ENCODE assay signal across 8 cellular contexts in the genomic region with DNA sequence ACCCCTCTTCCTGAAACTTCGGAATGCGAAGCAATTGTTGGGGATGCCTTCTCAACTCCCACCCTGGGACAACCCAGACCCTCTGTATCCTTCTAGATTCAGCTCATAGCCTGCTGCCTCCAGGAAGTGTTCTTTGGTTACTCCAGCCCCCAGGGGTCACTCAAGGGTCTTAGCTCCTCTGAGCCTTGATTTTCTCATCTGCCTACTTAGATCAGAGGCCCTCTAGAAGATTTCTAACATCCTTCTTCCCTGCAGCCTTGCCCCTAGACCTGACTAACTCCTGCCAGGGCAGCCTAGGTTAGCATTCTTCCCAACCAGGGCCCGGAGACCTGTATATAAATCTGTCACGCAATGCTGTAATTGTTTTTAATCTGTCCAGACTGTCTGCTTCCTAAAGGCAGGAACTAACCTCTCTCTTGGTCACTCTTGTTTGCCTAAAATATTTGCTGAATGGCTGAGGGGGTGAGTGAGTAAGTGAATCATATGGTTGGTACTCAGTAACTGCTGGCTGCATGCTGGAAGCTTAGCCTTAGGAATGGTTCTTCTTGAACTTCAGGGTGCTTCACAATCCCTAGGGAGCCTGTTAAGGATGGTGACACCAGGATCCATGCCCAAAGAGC. TPM values are rescaled to one million over a fixed set of nuclear protein-coding genes. Genes with fewer than 3 reads are reported as not detected.
DNase-seq lines count a peak whose midpoint lies in the region; ATAC-seq, FAIRE-seq and TF ChIP-seq lines count a peak whose summit lies in the region.

No MANE protein-coding gene starts in this region.

- peak overlapping the region; percentile 28; the same call in 1 of the 2 replicates for H3K4me2 ChIP-seq in GM12878 (ENCODE audit: control insufficient read depth, insufficient read depth)

- in situ Hi-C loops in GM12878 (cut with MboI) = no loop called here

- no peaks in the 10 kb centered on the region for H3K27me3 Mint-ChIP-seq in memory B cell

- no peak for TF ChIP-seq RAD21 in GM12878 (IDR thresholded peaks at IDR 0.05; ENCODE audit: insufficient read depth, low read depth, low read length)

- H3K4me1 ChIP-seq in GM12878 (ENCODE audit: control insufficient read depth, insufficient read depth, low read length) (peaks cover 45% of the 10 kb centered on the region), uterus (no peaks in the 10 kb centered on the region)

- H3K27ac Mint-ChIP-seq in memory B cell = peak overlapping the region; percentile 76

- intact Hi-C loops in GM12878 (cut with micrococcal nuclease; ENCODE audit: unreplicated experiment) = no loop called here
- intact Hi-C loops in uterus (cut with DNase I; ENCODE audit: low total_unique reads) = no loop called here

- ATAC-seq in GM12878 = no peak
- ATAC-seq in memory B cell (ENCODE audit: low read depth) = no peak
- ATAC-seq in GM21447 (IDR thresholded peaks at IDR 0.05; ENCODE audit: unreplicated experiment) = no peak
- no peak for ATAC-seq in GM19023 (IDR thresholded peaks at IDR 0.05; ENCODE audit: unreplicated experiment)

- no peaks in the 10 kb centered on the region for H3K9me3 Mint-ChIP-seq in memory B cell

- SMC1A ChIA-PET in GM12878 (lab: Charles Lee; ENCODE audit: uncharacterized antibody, unreplicated experiment) = interaction anchor here (1.0 to 3.8 kb wide), 11 partner anchors 8 to 206 kb away, joined by 3 to 50 read pairs (median 10); a partner anchor contains a TSS

- peaks cover 55% of the 10 kb centered on the region for H3K79me2 ChIP-seq in GM12878 (ENCODE audit: control insufficient read depth, insufficient read depth, low read length)

- FAIRE-seq in D721Med (lab: Jason Lieb, UNC) (no peak), GM12878 (lab: Jason Lieb, UNC) (no peak)

- H3K9ac ChIP-seq in GM12878 (ENCODE audit: control insufficient read depth, insufficient read depth, low read length) = peak overlapping the region; percentile 28; the same call in 1 of the 2 replicates

- H3K27me3 ChIP-seq in GM12878 (replicated peaks in 1 of 2; ENCODE audit: control insufficient read depth in 2 of 2, insufficient read depth in 2 of 2, low read length in 1 of 2) = no peaks in the 10 kb centered on the region
- H3K27me3 ChIP-seq in uterus = no peaks in the 10 kb centered on the region

- CTCF ChIA-PET in GM12878 (lab: Yijun Ruan, JAX) = interaction anchor here (1.2 to 4.8 kb wide), 13 partner anchors 8 to 205 kb away, joined by 3 to 50 read pairs (median 6); a partner anchor contains a TSS

- peaks cover 0 to 7% of the 10 kb centered on the region in 2 experiments; a peak in 1 of 4 replicates for H3K36me3 ChIP-seq in GM12878 (ENCODE audit: control insufficient read depth in 2 of 2, insufficient read depth in 2 of 2, low read length in 1 of 2)
- no peaks in the 10 kb centered on the region for H3K36me3 ChIP-seq in uterus

- H3K36me3 Mint-ChIP-seq in memory B cell = peaks cover 21% of the 10 kb centered on the region

- H4K20me1 ChIP-seq in GM12878 (ENCODE audit: control insufficient read depth, insufficient read depth) = no peaks in the 10 kb centered on the region

- H3K9me3 ChIP-seq in GM12878 (replicated peaks; ENCODE audit: control insufficient read depth, insufficient read depth, low read length) (no peaks in the 10 kb centered on the region), uterus (no peaks in the 10 kb centered on the region)

- TF ChIP-seq POLR2A in GM12878 (IDR thresholded peaks at IDR 0.05; ENCODE audit: low read depth, low read length) (no peak), uterus (IDR thresholded peaks at IDR 0.05) (no peak)

- no peak for DNase-seq in D721Med (ENCODE audit: insufficient read length, low spot score)
- peak; percentile 60 for DNase-seq in NCI-H2029 treated with DMSO at 0.1 percent for 48 hours (lab: John Stamatoyannopoulos, UW)
- no peak for DNase-seq in GM12878 (ENCODE audit: low read depth, low spot score)
- DNase-seq in memory B cell (ENCODE audit: low spot score in 2 of 2) = no peak
- no peak for DNase-seq in uterus
- no peak for DNase-seq in stimulated activated CD4-positive, alpha-beta T cell treated with anti-CD3 and anti-CD28 coated beads, Interleukin-4, amount 100 ng/mL, for 24 hours

- POLR2A ChIA-PET in GM12878 (lab: Charles Lee) = interaction anchor here (1.3 to 5.6 kb wide), 3 partner anchors 7 to 17 kb away, joined by 3 to 51 read pairs (median 5); a partner anchor contains a TSS

- 99% methylated on average over 4 of the region's 4 CpGs for WGBS in GM12878 (ENCODE audit: insufficient coverage, insufficient replicate concordance, low lambda C conversion rate, missing lambda C conversion rate)

- peak; percentile 1 for TF ChIP-seq CTCF in D721Med (IDR thresholded peaks at IDR 0.05; ENCODE audit: insufficient read depth, missing control alignments)
- no peak for TF ChIP-seq CTCF in GM12878 (IDR thresholded peaks at IDR 0.05 in 2 of 3, conservative IDR thresholded peaks at IDR 0.05 in 1 of 3; ENCODE audit: control insufficient read depth in 2 of 3, extremely low read depth in 1 of 3, insufficient read depth in 1 of 3, low read depth in 3 of 3, low read length in 3 of 3)
- TF ChIP-seq CTCF in uterus (IDR thresholded peaks at IDR 0.05) = no peak

- H2AFZ ChIP-seq in GM12878 (ENCODE audit: control insufficient read depth, low read depth, low read length) = no peak overlapping the region

- H3K27ac ChIP-seq in GM12878 (ENCODE audit: control insufficient read depth, insufficient read depth) = 0 out of 2 replicates have a peak overlapping the region, but pooled peaks have one; percentile 16
- H3K27ac ChIP-seq in uterus = no peak overlapping the region

- RAD21 ChIA-PET in GM12878 (lab: Charles Lee; ENCODE audit: unreplicated experiment) = interaction anchor here (1.4 to 3.9 kb wide), 5 partner anchors 9 to 206 kb away, joined by 4 to 28 read pairs (median 11); no protein-coding TSS in a partner anchor

- H3K4me1 Mint-ChIP-seq in memory B cell = peaks cover 59% of the 10 kb centered on the region

- peak overlapping the region; percentile 6; the same call in 1 of the 2 replicates for H3K4me3 ChIP-seq in GM12878
- no peak overlapping the region for H3K4me3 ChIP-seq in uterus

- TF ChIP-seq EP300 in GM12878 (IDR thresholded peaks at IDR 0.05; ENCODE audit: borderline replicate concordance in 1 of 2, control insufficient read depth in 1 of 2, low read depth in 2 of 2, low read length in 2 of 2) = no peak

- no peak overlapping the region for H3K4me3 Mint-ChIP-seq in memory B cell

- BruUV-seq in GM12878 (replicated peaks; lab: Mats Ljungman, UMichigan) = no TSS peak

TF ChIP-seq in GM12878, 131 proteins besides CTCF, POLR2A, EP300 and RAD21 (continues in another document):
- TF ChIP-seq, protein P1, sequence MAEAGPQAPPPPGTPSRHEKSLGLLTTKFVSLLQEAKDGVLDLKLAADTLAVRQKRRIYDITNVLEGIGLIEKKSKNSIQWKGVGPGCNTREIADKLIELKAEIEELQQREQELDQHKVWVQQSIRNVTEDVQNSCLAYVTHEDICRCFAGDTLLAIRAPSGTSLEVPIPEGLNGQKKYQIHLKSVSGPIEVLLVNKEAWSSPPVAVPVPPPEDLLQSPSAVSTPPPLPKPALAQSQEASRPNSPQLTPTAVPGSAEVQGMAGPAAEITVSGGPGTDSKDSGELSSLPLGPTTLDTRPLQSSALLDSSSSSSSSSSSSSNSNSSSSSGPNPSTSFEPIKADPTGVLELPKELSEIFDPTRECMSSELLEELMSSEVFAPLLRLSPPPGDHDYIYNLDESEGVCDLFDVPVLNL (IDR thresholded peaks at IDR 0.05; ENCODE audit: low read depth, low read length) = no peak
- TF ChIP-seq PML (IDR thresholded peaks at IDR 0.05; ENCODE audit: low read length) (no peak), SMC3 (IDR thresholded peaks at IDR 0.05; ENCODE audit: borderline replicate concordance, low read length) (no peak), LARP7 (IDR thresholded peaks at IDR 0.05) (no peak), SIN3A (IDR thresholded peaks at IDR 0.05; ENCODE audit: low read depth, low read length) (no peak)
- TF ChIP-seq, protein P2, sequence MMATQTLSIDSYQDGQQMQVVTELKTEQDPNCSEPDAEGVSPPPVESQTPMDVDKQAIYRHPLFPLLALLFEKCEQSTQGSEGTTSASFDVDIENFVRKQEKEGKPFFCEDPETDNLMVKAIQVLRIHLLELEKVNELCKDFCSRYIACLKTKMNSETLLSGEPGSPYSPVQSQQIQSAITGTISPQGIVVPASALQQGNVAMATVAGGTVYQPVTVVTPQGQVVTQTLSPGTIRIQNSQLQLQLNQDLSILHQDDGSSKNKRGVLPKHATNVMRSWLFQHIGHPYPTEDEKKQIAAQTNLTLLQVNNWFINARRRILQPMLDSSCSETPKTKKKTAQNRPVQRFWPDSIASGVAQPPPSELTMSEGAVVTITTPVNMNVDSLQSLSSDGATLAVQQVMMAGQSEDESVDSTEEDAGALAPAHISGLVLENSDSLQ (IDR thresholded peaks at IDR 0.05) = no peak

RNA-seq across cellular contexts. Expression of a gene that starts 8.2 kb away (rescaled TPM):
- 33.0 and 34.5 TPM in 2 replicates for total RNA-seq in GM12878 (2013; cell fraction: nucleolus; rRNA removed)
- total RNA-seq in GM12878 (2014; rRNA removed) (18.1 and 18.6 TPM in 2 replicates), GM12878 (2014; rRNA removed; fragmentation: Illumina TruSeq; extraction: Trizol) (15.3 and 15.5 TPM in 2 replicates), GM12878 (2021) (26.0 and 27.9 TPM in 2 replicates), uterus (10 to 100 TPM in 2 of 4 donors, 1 to 10 TPM in 2; 5.6 to 22.9 (median 14.4) TPM)
- polyA plus RNA-seq in GM12878 (2011; ENCODE audit: low read depth) = 14.5 TPM
- polyA plus RNA-seq in GM12878 (2011; rRNA removed) (21.2 and 27.6 TPM in 2 replicates), GM12878 (2014; fragmentation: Illumina TruSeq; extraction: Trizol) (24.9 and 35.4 TPM in 2 replicates), GM12878 (2014; fragmentation: Nextera tagmentation; extraction: Ambion mirVana) (1 to 10 TPM; 4.5 to 4.8 TPM), GM12878 (2014; rRNA removed) (14.9 and 15.7 TPM in 2 replicates), GM12878 (2016; fragmentation: Nextera tagmentation; extraction: Ambion mirVana) (10 to 100 TPM in 1 of 2 experiments, 1 to 10 TPM in 1; 3.9 to 11.5 TPM)
- polyA plus RNA-seq in GM12878 (2011; cell fraction: cytosol; rRNA removed) = 13.9 and 16.9 TPM in 2 replicates
- 19.5 and 23.5 TPM in 2 replicates for polyA plus RNA-seq in GM12878 (2011; cell fraction: nucleus; rRNA removed)
- 18.7 and 18.9 TPM in 2 replicates for polyA plus RNA-seq in GM12878 (2012)
- 41.3 and 55.4 TPM in 2 replicates for polyA minus RNA-seq in GM12878 (2011; rRNA and poly(A)+ RNA removed)
- 6.8 and 8.8 TPM in 2 replicates for polyA minus RNA-seq in GM12878 (2011; cell fraction: cytosol; rRNA and poly(A)+ RNA removed)
- 10.9 and 19.5 TPM in 2 replicates for polyA minus RNA-seq in GM12878 (2011; cell fraction: nucleus; rRNA and poly(A)+ RNA removed)
